In the genomic region with DNA sequence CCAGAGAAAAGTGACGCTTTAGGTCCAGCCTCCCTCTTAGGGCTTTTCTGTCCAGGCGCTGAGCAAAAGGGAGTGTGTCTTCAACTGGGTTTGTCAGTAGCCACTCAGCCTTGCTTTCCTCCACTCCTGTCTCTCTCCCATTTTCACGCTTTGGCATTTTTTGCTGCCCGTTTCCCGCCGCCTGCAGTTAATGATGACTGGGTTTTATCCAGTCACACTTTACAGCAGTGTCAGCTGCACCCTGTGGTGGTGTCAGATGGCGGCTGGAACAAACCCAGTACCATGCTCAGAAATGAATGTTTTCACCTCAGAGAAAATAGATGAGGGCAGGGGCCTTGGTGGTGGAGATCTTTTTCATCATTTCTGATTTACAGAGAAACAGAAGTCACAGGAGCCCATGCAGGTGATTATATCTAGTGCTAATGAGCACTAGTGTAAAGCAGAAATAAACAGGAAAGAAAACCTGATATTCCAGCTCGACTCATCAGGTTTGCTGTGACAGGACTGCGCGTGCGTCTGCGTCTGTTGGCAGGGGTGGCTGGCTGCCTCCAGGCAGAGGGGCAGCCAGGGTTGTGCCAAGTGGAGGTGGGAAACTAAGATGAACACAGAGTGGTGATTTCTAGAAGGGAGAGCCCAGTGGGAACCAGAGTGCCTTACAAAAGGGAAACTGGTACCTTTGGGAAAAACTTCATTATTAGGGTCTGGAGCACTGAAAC, we compare ENCODE assay signal across 2 cellular contexts.
TF ChIP-seq lines count a peak whose summit lies in the region.

No MANE protein-coding gene starts in this region.

TF ChIP-seq in SK-N-SH, 30 proteins besides CTCF, POLR2A, EP300 and RAD21:
- TF ChIP-seq, protein P1, sequence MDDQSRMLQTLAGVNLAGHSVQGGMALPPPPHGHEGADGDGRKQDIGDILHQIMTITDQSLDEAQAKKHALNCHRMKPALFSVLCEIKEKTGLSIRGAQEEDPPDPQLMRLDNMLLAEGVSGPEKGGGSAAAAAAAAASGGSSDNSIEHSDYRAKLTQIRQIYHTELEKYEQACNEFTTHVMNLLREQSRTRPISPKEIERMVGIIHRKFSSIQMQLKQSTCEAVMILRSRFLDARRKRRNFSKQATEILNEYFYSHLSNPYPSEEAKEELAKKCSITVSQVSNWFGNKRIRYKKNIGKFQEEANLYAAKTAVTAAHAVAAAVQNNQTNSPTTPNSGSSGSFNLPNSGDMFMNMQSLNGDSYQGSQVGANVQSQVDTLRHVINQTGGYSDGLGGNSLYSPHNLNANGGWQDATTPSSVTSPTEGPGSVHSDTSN (IDR thresholded peaks at IDR 0.05), result no peak
- TF ChIP-seq FOSL2 (IDR thresholded peaks at IDR 0.05; ENCODE audit: borderline replicate concordance, low read depth) (no peak), RCOR1 (IDR thresholded peaks at IDR 0.05; ENCODE audit: low read length) (0 out of 2 replicates have a peak, but pooled peaks have one; percentile 7), GABPA (IDR thresholded peaks at IDR 0.05; ENCODE audit: low read depth) (no peak), MXI1 (IDR thresholded peaks at IDR 0.05; ENCODE audit: low read depth, low read length) (peak; percentile 28; the same call in 1 of the 2 replicates)

TF ChIP-seq in SK-N-SH treated with all-trans-retinoic acid at 6 μM for 48 hours, 23 proteins besides CTCF, POLR2A, EP300 and RAD21 (continued from another document):
- no peak for TF ChIP-seq CSRNP3 (CRISPR knock-in tag; IDR thresholded peaks at IDR 0.05)
- no peak for TF ChIP-seq PPARA (CRISPR knock-in tag; IDR thresholded peaks at IDR 0.05; ENCODE audit: borderline replicate concordance)
- TF ChIP-seq, protein P2, sequence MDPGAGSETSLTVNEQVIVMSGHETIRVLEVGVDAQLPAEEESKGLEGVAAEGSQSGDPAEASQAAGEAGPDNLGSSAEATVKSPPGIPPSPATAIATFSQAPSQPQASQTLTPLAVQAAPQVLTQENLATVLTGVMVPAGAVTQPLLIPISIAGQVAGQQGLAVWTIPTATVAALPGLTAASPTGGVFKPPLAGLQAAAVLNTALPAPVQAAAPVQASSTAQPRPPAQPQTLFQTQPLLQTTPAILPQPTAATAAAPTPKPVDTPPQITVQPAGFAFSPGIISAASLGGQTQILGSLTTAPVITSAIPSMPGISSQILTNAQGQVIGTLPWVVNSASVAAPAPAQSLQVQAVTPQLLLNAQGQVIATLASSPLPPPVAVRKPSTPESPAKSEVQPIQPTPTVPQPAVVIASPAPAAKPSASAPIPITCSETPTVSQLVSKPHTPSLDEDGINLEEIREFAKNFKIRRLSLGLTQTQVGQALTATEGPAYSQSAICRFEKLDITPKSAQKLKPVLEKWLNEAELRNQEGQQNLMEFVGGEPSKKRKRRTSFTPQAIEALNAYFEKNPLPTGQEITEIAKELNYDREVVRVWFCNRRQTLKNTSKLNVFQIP (CRISPR knock-in tag; IDR thresholded peaks at IDR 0.05; ENCODE audit: borderline replicate concordance, low read depth), result no peak
- no peak for TF ChIP-seq TSHZ2 (CRISPR knock-in tag; IDR thresholded peaks at IDR 0.05)
- no peak for TF ChIP-seq SNAI2 (CRISPR knock-in tag; IDR thresholded peaks at IDR 0.05)
- TF ChIP-seq ZFP30 (CRISPR knock-in tag; IDR thresholded peaks at IDR 0.05), result no peak
- TF ChIP-seq BACH2 (CRISPR knock-in tag; IDR thresholded peaks at IDR 0.05; ENCODE audit: borderline replicate concordance), result no peak
- TF ChIP-seq TCF4 (CRISPR knock-in tag; IDR thresholded peaks at IDR 0.05; ENCODE audit: borderline replicate concordance), result no peak
- no peak for TF ChIP-seq ZC3H10 (CRISPR knock-in tag; IDR thresholded peaks at IDR 0.05)
- TF ChIP-seq OSR1 (CRISPR knock-in tag; IDR thresholded peaks at IDR 0.05), result no peak
- no peak for TF ChIP-seq GLIS3 (CRISPR knock-in tag; IDR thresholded peaks at IDR 0.05)
- TF ChIP-seq, protein P3, sequence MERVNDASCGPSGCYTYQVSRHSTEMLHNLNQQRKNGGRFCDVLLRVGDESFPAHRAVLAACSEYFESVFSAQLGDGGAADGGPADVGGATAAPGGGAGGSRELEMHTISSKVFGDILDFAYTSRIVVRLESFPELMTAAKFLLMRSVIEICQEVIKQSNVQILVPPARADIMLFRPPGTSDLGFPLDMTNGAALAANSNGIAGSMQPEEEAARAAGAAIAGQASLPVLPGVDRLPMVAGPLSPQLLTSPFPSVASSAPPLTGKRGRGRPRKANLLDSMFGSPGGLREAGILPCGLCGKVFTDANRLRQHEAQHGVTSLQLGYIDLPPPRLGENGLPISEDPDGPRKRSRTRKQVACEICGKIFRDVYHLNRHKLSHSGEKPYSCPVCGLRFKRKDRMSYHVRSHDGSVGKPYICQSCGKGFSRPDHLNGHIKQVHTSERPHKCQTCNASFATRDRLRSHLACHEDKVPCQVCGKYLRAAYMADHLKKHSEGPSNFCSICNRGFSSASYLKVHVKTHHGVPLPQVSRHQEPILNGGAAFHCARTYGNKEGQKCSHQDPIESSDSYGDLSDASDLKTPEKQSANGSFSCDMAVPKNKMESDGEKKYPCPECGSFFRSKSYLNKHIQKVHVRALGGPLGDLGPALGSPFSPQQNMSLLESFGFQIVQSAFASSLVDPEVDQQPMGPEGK (CRISPR knock-in tag; IDR thresholded peaks at IDR 0.05; ENCODE audit: borderline replicate concordance), result no peak
